In genomic region chr5:12574298-12575093, GRCh38 we compare ENCODE assay signal across 1 cellular context.
TF ChIP-seq lines count a peak whose summit lies in the region.
"Not testable (repeated sequence)": the region's sequence is repeated elsewhere in the genome, so short reads cannot be mapped to it uniquely, and the experiment has no call there.

No MANE protein-coding gene starts in this region.

TF ChIP-seq in K562, 482 proteins besides CTCF, POLR2A, EP300 and RAD21 (continued from another document and continues in another):
- TF ChIP-seq E2F5 (CRISPR knock-in tag; IDR thresholded peaks at IDR 0.05) (0 out of 2 replicates have a peak, but pooled peaks have one; percentile 87), MNT (conservative IDR thresholded peaks at IDR 0.05) (peak; percentile 46 to 62; a peak in 2 of 4 replicates), EP400 (IDR thresholded peaks at IDR 0.05) (peak; percentile 46; the same call in 1 of the 2 replicates), TEAD1 (CRISPR knock-in tag; IDR thresholded peaks at IDR 0.05) (peak in 1 of 2 experiments; percentile 36; a peak in 1 of 4 replicates), ZNF12 (CRISPR knock-in tag; IDR thresholded peaks at IDR 0.05) (peak; percentile 86; the same call in 1 of the 2 replicates), ZBTB1 (CRISPR knock-in tag; IDR thresholded peaks at IDR 0.05; ENCODE audit: borderline replicate concordance, low read depth) (0 out of 2 replicates have a peak, but pooled peaks have one; percentile 26), NFIC (IDR thresholded peaks at IDR 0.05) (0 out of 2 replicates have a peak, but pooled peaks have one; percentile 25), AFF4 (CRISPR knock-in tag; IDR thresholded peaks at IDR 0.05) (0 out of 2 replicates have a peak, but pooled peaks have one; percentile 45), TAF1 (IDR thresholded peaks at IDR 0.05; ENCODE audit: control insufficient read depth, extremely low read depth, insufficient read depth, low read length, severe bottlenecking) (peak; percentile 68), HDAC1 (IDR thresholded peaks at IDR 0.05) (peak in 1 of 2 experiments; percentile 28; a peak in 1 of 4 replicates), VEZF1 (CRISPR knock-in tag; IDR thresholded peaks at IDR 0.05) (peak; percentile 67), PML (IDR thresholded peaks at IDR 0.05; ENCODE audit: low read length) (peak; percentile 47; the same call in 1 of the 2 replicates), FOXM1 (CRISPR knock-in tag; IDR thresholded peaks at IDR 0.05; ENCODE audit: low read depth) (peak; percentile 64; the same call in 1 of the 2 replicates), FOXA3 (CRISPR knock-in tag; conservative IDR thresholded peaks at IDR 0.05 in 1 of 2, IDR thresholded peaks at IDR 0.05 in 1 of 2) (0 out of 4 replicates have a peak, but pooled peaks of 1 of the 2 experiments have one; percentile 19), ZFX (CRISPR knock-in tag; IDR thresholded peaks at IDR 0.05) (peak; percentile 88), ELF1 (tag; IDR thresholded peaks at IDR 0.05) (peak; percentile 90), TAF7 (tag; IDR thresholded peaks at IDR 0.05) (peak; percentile 66), ATF1 (tag; IDR thresholded peaks at IDR 0.05) (peak; percentile 37), ZBTB40 (IDR thresholded peaks at IDR 0.05) (0 out of 2 replicates have a peak, but pooled peaks have one; percentile 15), ZNF263 (CRISPR knock-in tag; IDR thresholded peaks at IDR 0.05; ENCODE audit: borderline replicate concordance) (peak; percentile 38; the same call in 1 of the 2 replicates), ATF3 (CRISPR knock-in tag; conservative IDR thresholded peaks at IDR 0.05) (0 out of 2 replicates have a peak, but pooled peaks have one; percentile 28), ZNF609 (CRISPR knock-in tag; IDR thresholded peaks at IDR 0.05; ENCODE audit: borderline replicate concordance) (peak; percentile 63; the same call in 1 of the 2 replicates), PHF8 (IDR thresholded peaks at IDR 0.05; ENCODE audit: borderline replicate concordance, low read length) (peak; percentile 70; the same call in 1 of the 2 replicates), GABPB1 (CRISPR knock-in tag; IDR thresholded peaks at IDR 0.05) (peak; percentile 66), ETV5 (CRISPR knock-in tag; IDR thresholded peaks at IDR 0.05; ENCODE audit: low read depth) (peak; percentile 77), MAZ (CRISPR knock-in tag; conservative IDR thresholded peaks at IDR 0.05 in 1 of 2, IDR thresholded peaks at IDR 0.05 in 1 of 2) (peak; percentile 79), SAP30 (IDR thresholded peaks at IDR 0.05; ENCODE audit: borderline replicate concordance, insufficient read depth, low read depth, low read length, poor library complexity, severe bottlenecking) (peak; percentile 34)
- not testable (repeated sequence) for TF ChIP-seq FOXM1 (IDR thresholded peaks at IDR 0.05; ENCODE audit: low read depth); ATF1 (CRISPR knock-in tag; IDR thresholded peaks at IDR 0.05); ZBTB40 (CRISPR knock-in tag; IDR thresholded peaks at IDR 0.05); ATF3 (IDR thresholded peaks at IDR 0.05)
